Comparison of ENCODE assay signal across 16 cellular contexts in genomic region chr2:32835148-32835547, GRCh38.
A peak's percentile ranks its signal among the peaks of the same experiment; 100 is the strongest.
DNase-seq lines count a peak whose midpoint lies in the region; ATAC-seq, FAIRE-seq and TF ChIP-seq lines count a peak whose summit lies in the region.
"Had no signal": no experiment of that assay in that cellular context is flagged by ENCODE, and none has a peak within 500 bp of the region (broad histone marks: within the 10 kb centered on the region; RNA-seq: fewer than 3 reads in every experiment).

No MANE protein-coding gene starts in this region.

- H3K4me3 ChIP-seq in DOHH2 (ENCODE audit: low read length) (peak overlapping the region; percentile 36), GM12878 (no peak overlapping the region), lower lobe of right lung (no peak overlapping the region)

- H3K9me2 ChIP-seq in DOHH2 (replicated peaks; ENCODE audit: control insufficient read depth, low read length), result no peaks in the 10 kb centered on the region

- TF ChIP-seq EP300 in GM12878 (IDR thresholded peaks at IDR 0.05; ENCODE audit: borderline replicate concordance in 1 of 2, control insufficient read depth in 1 of 2, low read depth in 2 of 2, low read length in 2 of 2), result no peak

- in situ Hi-C loops in GM12878 (cut with MboI), result no loop called here

- H3K79me2 ChIP-seq in DOHH2 (ENCODE audit: control insufficient read depth, low read length) (no peaks in the 10 kb centered on the region), GM12878 (ENCODE audit: control insufficient read depth, insufficient read depth, low read length) (no peaks in the 10 kb centered on the region)

- CTCF ChIA-PET in GM12878 (lab: Yijun Ruan, JAX), result interaction anchor here (0.8 to 1.4 kb wide), 2 partner anchors 10 to 13 kb away, joined by 3 to 4 read pairs; no protein-coding TSS in a partner anchor

- POLR2A ChIA-PET in GM12878 (lab: Charles Lee), result no interaction called here

- H3F3A ChIP-seq in DOHH2 (ENCODE audit: control insufficient read depth, insufficient read depth), result peaks cover 5% of the 10 kb centered on the region; the same call in 1 of the 2 replicates

- intact Hi-C loops in GM12878 (cut with micrococcal nuclease; ENCODE audit: unreplicated experiment) (no loop called here), lower lobe of right lung (cut with DNase I) (no loop called here)

- H3K9me3 ChIP-seq in DOHH2 (ENCODE audit: control insufficient read depth, insufficient read depth, low read length) (no peaks in the 10 kb centered on the region), GM12878 (replicated peaks; ENCODE audit: control insufficient read depth, insufficient read depth, low read length) (no peaks in the 10 kb centered on the region), lower lobe of right lung (no peaks in the 10 kb centered on the region)

- no peak overlapping the region for H3K27ac ChIP-seq in DOHH2 (ENCODE audit: low read depth, low read length)
- H3K27ac ChIP-seq in GM12878 (ENCODE audit: control insufficient read depth, insufficient read depth), result no peak overlapping the region
- no peak overlapping the region for H3K27ac ChIP-seq in lower lobe of right lung

- no peak for TF ChIP-seq RAD21 in GM12878 (IDR thresholded peaks at IDR 0.05; ENCODE audit: insufficient read depth, low read depth, low read length)

- no peaks in the 10 kb centered on the region for H3K27me3 ChIP-seq in DOHH2 (ENCODE audit: control insufficient read depth, low read length)
- H3K27me3 ChIP-seq in GM12878 (replicated peaks in 1 of 2; ENCODE audit: control insufficient read depth in 2 of 2, insufficient read depth in 2 of 2, low read length in 1 of 2), result no peaks in the 10 kb centered on the region
- H3K27me3 ChIP-seq in lower lobe of right lung (ENCODE audit: low read depth), result no peaks in the 10 kb centered on the region

- no peak overlapping the region for H2AFZ ChIP-seq in GM12878 (ENCODE audit: control insufficient read depth, low read depth, low read length)

- H3K4me2 ChIP-seq in DOHH2 (ENCODE audit: low read length), result peak overlapping the region; percentile 41
- H3K4me2 ChIP-seq in GM12878 (ENCODE audit: control insufficient read depth, insufficient read depth), result no peak overlapping the region

- no peak for TF ChIP-seq CTCF in DOHH2 (IDR thresholded peaks at IDR 0.05; ENCODE audit: low read depth, low read length, poor library complexity, severe bottlenecking)
- TF ChIP-seq CTCF in GM12878 (IDR thresholded peaks at IDR 0.05 in 2 of 3, conservative IDR thresholded peaks at IDR 0.05 in 1 of 3; ENCODE audit: control insufficient read depth in 2 of 3, extremely low read depth in 1 of 3, insufficient read depth in 1 of 3, low read depth in 3 of 3, low read length in 3 of 3), result no peak
- TF ChIP-seq CTCF in lower lobe of right lung (IDR thresholded peaks at IDR 0.05), result no peak

- peak; percentile 48 for ATAC-seq in GM19043 (IDR thresholded peaks at IDR 0.05; ENCODE audit: low read depth, unreplicated experiment)
- ATAC-seq in HG03280 (IDR thresholded peaks at IDR 0.05; ENCODE audit: unreplicated experiment), result peak; percentile 61
- ATAC-seq in GM12878, result peak; percentile 60; the same call in 2 of the 3 replicates
- ATAC-seq in lower lobe of right lung, result no peak
- ATAC-seq in GM19397 (IDR thresholded peaks at IDR 0.05; ENCODE audit: unreplicated experiment), result no peak
- ATAC-seq: activated T-helper 17 cell treated with anti-CD3 and anti-CD28 coated beads, Interleukin-2, amount 50 U/mL, for 72 hours; SK-N-SH treated with all-trans-retinoic acid at 6 μM for 48 hours had no signal

- RAD21 ChIA-PET in GM12878 (lab: Charles Lee; ENCODE audit: unreplicated experiment), result no interaction called here

- no TSS peak for BruUV-seq in GM12878 (replicated peaks; lab: Mats Ljungman, UMichigan)

- FAIRE-seq in GM12878 (lab: Jason Lieb, UNC), result no peak
- FAIRE-seq: keratinocyte had no signal

- WGBS in GM12878 (ENCODE audit: insufficient coverage, insufficient replicate concordance, low lambda C conversion rate, missing lambda C conversion rate), result 22% methylated on average over 3 of the region's 3 CpGs

- SMC1A ChIA-PET in GM12878 (lab: Charles Lee; ENCODE audit: uncharacterized antibody, unreplicated experiment), result no interaction called here

- H3K36me3 ChIP-seq in DOHH2 (ENCODE audit: control insufficient read depth, low read length) (peaks cover 5% of the 10 kb centered on the region; the same call in 1 of the 2 replicates), GM12878 (ENCODE audit: control insufficient read depth in 2 of 2, insufficient read depth in 2 of 2, low read length in 1 of 2) (no peaks in the 10 kb centered on the region), lower lobe of right lung (no peaks in the 10 kb centered on the region)

- no peak for TF ChIP-seq POLR2A in GM12878 (IDR thresholded peaks at IDR 0.05; ENCODE audit: low read depth, low read length)

- H3K9ac ChIP-seq in GM12878 (ENCODE audit: control insufficient read depth, insufficient read depth, low read length), result no peak overlapping the region

- H3K4me1 ChIP-seq in DOHH2 (ENCODE audit: control insufficient read depth, low read length) (peaks cover 54% of the 10 kb centered on the region), GM12878 (ENCODE audit: control insufficient read depth, insufficient read depth, low read length) (0 out of 2 replicates have a peak, but pooled peaks cover 7% of the 10 kb centered on the region), lower lobe of right lung (no peaks in the 10 kb centered on the region)

- DNase-seq in GM12878 (ENCODE audit: low read depth, low spot score) (no peak), GM03348 (ENCODE audit: low spot score) (no peak), lower lobe of right lung (no peak)
- DNase-seq: COR-L47; effector memory CD4-positive, alpha-beta T cell; GOT3; mesendoderm; NCI-H2081; NCI-H526 treated with DMSO at 0.1 percent for 48 hours had no signal

- H4K20me1 ChIP-seq in DOHH2 (ENCODE audit: control insufficient read depth, insufficient read depth, low read depth, low read length) (no peaks in the 10 kb centered on the region), GM12878 (ENCODE audit: control insufficient read depth, insufficient read depth) (no peaks in the 10 kb centered on the region)

TF ChIP-seq in GM12878, 131 proteins besides CTCF, POLR2A, EP300 and RAD21:
- TF ChIP-seq CREB1 (IDR thresholded peaks at IDR 0.05; ENCODE audit: low read depth), result no peak

Comparison
In these comparisons a context has a peak if more than half of its experiments do, and no peak if none do; other contexts are left out.
1. ATAC-seq: peak in GM19043 (single experiment), HG03280 (single experiment) and GM12878 (single experiment); none in lower lobe of right lung (0 of 2) and GM19397 (single experiment).